In the genomic region with DNA sequence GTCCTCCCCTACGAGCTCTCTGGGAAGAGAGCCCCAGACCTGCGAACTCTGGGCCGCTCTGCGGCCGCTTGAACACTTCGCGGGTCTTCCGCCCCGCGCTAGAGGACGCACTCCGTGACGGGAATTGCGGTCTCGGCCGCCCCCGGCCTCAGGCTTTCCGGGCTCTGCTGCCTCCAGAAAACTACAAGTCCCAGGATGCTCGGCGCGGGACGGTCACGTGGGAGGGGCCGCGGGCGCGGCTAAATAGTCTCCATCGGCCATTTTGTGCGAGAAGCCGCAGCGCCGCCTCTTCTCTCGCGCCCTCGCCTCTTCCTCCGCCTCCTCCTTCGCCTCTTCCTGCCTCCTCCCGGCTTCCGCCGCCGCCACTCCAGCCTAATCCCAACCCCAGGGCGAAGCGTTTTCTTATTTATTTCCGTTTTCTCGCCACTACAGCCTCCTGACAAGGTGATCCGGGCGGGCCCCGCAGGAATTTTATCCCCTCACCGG, we compare ENCODE assay signal across 7 cellular contexts. TPM values are rescaled to one million over a fixed set of nuclear protein-coding genes. Genes with fewer than 3 reads are reported as not detected.
DNase-seq lines count a peak whose midpoint lies in the region; ATAC-seq and TF ChIP-seq lines count a peak whose summit lies in the region.

A gene (plus strand): TSS at position 269 of the 486 bp plus-strand sequence. CDS start 235 bp downstream, outside the sequence.

- H4K20me1 ChIP-seq in hepatocyte (ENCODE audit: insufficient read depth, poor library complexity, severe bottlenecking), result peaks cover 4% of the 10 kb centered on the region

- peaks cover 23% of the 10 kb centered on the region for H3K4me1 ChIP-seq in hepatocyte (ENCODE audit: insufficient read depth)

- peak within 1 kb of the TSS; percentile 82 for H3K4me2 ChIP-seq in hepatocyte

- TF ChIP-seq CTCF in astrocyte of the cerebellum (IDR thresholded peaks at IDR 0.05; ENCODE audit: low read depth, low read length, missing control alignments) (peak; percentile 91), hepatocyte (IDR thresholded peaks at IDR 0.05; ENCODE audit: poor library complexity) (peak; percentile 95)

- H3K9me3 ChIP-seq in hepatocyte (ENCODE audit: low read depth), result no peaks in the 10 kb centered on the region

- WGBS in hepatocyte (ENCODE audit: low lambda C conversion rate, missing lambda C conversion rate), result under 1% methylated on average over 38 of the region's 49 CpGs

- ATAC-seq in GM18499 (IDR thresholded peaks at IDR 0.05; ENCODE audit: insufficient read depth, unreplicated experiment) (peak; percentile 91), HG02970 (IDR thresholded peaks at IDR 0.05; ENCODE audit: low FRiP score, unreplicated experiment) (peak; percentile 99)

- no peaks in the 10 kb centered on the region for H3K36me3 ChIP-seq in hepatocyte (replicated peaks; ENCODE audit: insufficient read depth, low read depth)

- H3K4me3 ChIP-seq in astrocyte of the cerebellum (ENCODE audit: low read depth, low read length) (peak within 1 kb of the TSS; percentile 92), hepatocyte (peak within 1 kb of the TSS; percentile 85)

- peaks cover 23% of the 10 kb centered on the region for H3K79me2 ChIP-seq in hepatocyte

- no peaks in the 10 kb centered on the region for H3K9me2 ChIP-seq in hepatocyte (replicated peaks; ENCODE audit: insufficient read depth)

- H2AFZ ChIP-seq in hepatocyte, result peak within 1 kb of the TSS; percentile 97

- no peaks in the 10 kb centered on the region for H3K27me3 ChIP-seq in hepatocyte

- in situ Hi-C loops in astrocyte of the cerebellum (cut with HindIII; ENCODE audit: low sequenced_read_pairs), result no loop called here

- peak within 1 kb of the TSS; percentile 97 for H3K27ac ChIP-seq in hepatocyte

- DNase-seq in NCI-H1930 (lab: John Stamatoyannopoulos, UW), result peak; percentile 81 to 92
- peak; percentile 94 for DNase-seq in T-helper 22 cell (ENCODE audit: low read depth)
- DNase-seq in astrocyte of the cerebellum (ENCODE audit: low read depth), result peak; percentile 92
- peak; percentile 98 for DNase-seq in hepatocyte (ENCODE audit: low spot score)
- DNase-seq in retina, result peak; percentile 99

RNA-seq across cellular contexts. Expression of the gene that starts here (rescaled TPM):
- total RNA-seq in hepatocyte, result 34.4 and 42.2 TPM in 2 replicates
- polyA plus RNA-seq in hepatocyte, result 153 and 164 TPM in 2 replicates

Comparison
In these comparisons a context has a peak if more than half of its experiments do, and no peak if none do; other contexts are left out.
1. Peak in every context shown above with its lines: DNase-seq, ATAC-seq, H3K4me3 ChIP-seq and H3K27ac ChIP-seq.